In genomic region chr3:132135628-132136333, GRCh38 we compare ENCODE assay signal across 12 cellular contexts.
DNase-seq lines count a peak whose midpoint lies in the region; ATAC-seq, FAIRE-seq and TF ChIP-seq lines count a peak whose summit lies in the region.
"Had no signal": no experiment of that assay in that cellular context is flagged by ENCODE, and none has a peak within 500 bp of the region (broad histone marks: within the 10 kb centered on the region; RNA-seq: fewer than 3 reads in every experiment).

No MANE protein-coding gene starts in this region.

- peak overlapping the region; percentile 15; the same call in 1 of the 2 replicates for H2BK20ac ChIP-seq in H1 (ENCODE audit: low read length)

- no peak overlapping the region for H2BK5ac ChIP-seq in H1 (ENCODE audit: low read depth, low read length)

- no peaks in the 10 kb centered on the region for H4K20me1 ChIP-seq in H1 (replicated peaks in 1 of 2; ENCODE audit: control insufficient read depth in 1 of 2, insufficient read depth in 2 of 2, low read length in 2 of 2)

- H3K79me2 ChIP-seq in H1 (ENCODE audit: control insufficient read depth in 1 of 2, insufficient read depth in 2 of 2, low read length in 2 of 2) = no peaks in the 10 kb centered on the region

- peak overlapping the region; percentile 35 for H2BK120ac ChIP-seq in H1 (replicated peaks; ENCODE audit: low read depth, low read length)

- H4K91ac ChIP-seq in H1 (replicated peaks; ENCODE audit: insufficient read length, low read length) = no peak overlapping the region

- no peak for TF ChIP-seq EP300 in H1 (IDR thresholded peaks at IDR 0.05; ENCODE audit: borderline replicate concordance in 1 of 2, low read depth in 2 of 2, low read length in 2 of 2)

- no peak overlapping the region for H3K14ac ChIP-seq in H1 (ENCODE audit: insufficient read length)

- peak; percentile 24 for DNase-seq in COLO829 (ENCODE audit: low spot score)
- DNase-seq in NCI-H226 = peak; percentile 97
- peak in 1 of 2 experiments; percentile 27 for DNase-seq in H1 (ENCODE audit: low read depth in 1 of 2, low spot score in 2 of 2)
- DNase-seq in UCSD-AML1 (lab: John Stamatoyannopoulos, UW; ENCODE audit: unreplicated experiment) = no peak
- no peak for DNase-seq in NCI-H2227 treated with DMSO at 0.1 percent for 48 hours (lab: John Stamatoyannopoulos, UW)
- no peak for DNase-seq in T-helper 17 cell
- DNase-seq: activated naive CD4-positive, alpha-beta T cell treated with anti-CD3 and anti-CD28 coated beads, Interleukin-2, amount 10 ng/mL, durations not matched to agents 7 days and 5 days; DMS 273 treated with DMSO at 0.1 percent for 48 hours; NCI-H1694 had no signal

- POLR2A ChIA-PET in H1 (lab: Charles Lee; ENCODE audit: partially characterized antibody) = interaction anchor here (0.6 kb wide), 1 partner anchor 12 kb away, joined by 3 read pairs; no protein-coding TSS in a partner anchor

- peak overlapping the region; percentile 54; the same call in 1 of the 2 replicates for H2BK12ac ChIP-seq in H1 (ENCODE audit: low read depth, low read length)

- ATAC-seq in HG03175 (IDR thresholded peaks at IDR 0.05; ENCODE audit: unreplicated experiment) = no peak
- ATAC-seq in T-helper 17 cell = no peak
- ATAC-seq: stimulated activated memory B cell treated with anti-CD40 and anti-IgM and Interleukin-4, amounts not matched to agents 10 μg/mL and 1 μg/mL and 100 μg/mL, for 72 hours had no signal

- H3K4me2 ChIP-seq in H1 (ENCODE audit: insufficient read depth in 1 of 2, low read depth in 2 of 2, low read length in 2 of 2) = peak overlapping the region; percentile 38 to 69; a peak in 3 of 4 replicates

- FAIRE-seq in H1 (lab: Jason Lieb, UNC) = no peak

- H3K4me3 Mint-ChIP-seq in T-helper 17 cell = no peak overlapping the region
- H3K4me3 Mint-ChIP-seq: activated naive CD4-positive, alpha-beta T cell treated with anti-CD3 and anti-CD28 coated beads, Interleukin-2, amount 10 ng/mL, durations not matched to agents 7 days and 5 days; stimulated activated memory B cell treated with anti-CD40 and anti-IgM and Interleukin-4, amounts not matched to agents 10 μg/mL and 1 μg/mL and 100 μg/mL, for 72 hours had no signal

- peaks cover 10% of the 10 kb centered on the region for H3K27me3 Mint-ChIP-seq in T-helper 17 cell

- TF ChIP-seq RAD21 in H1 (IDR thresholded peaks at IDR 0.05 in 1 of 2, conservative IDR thresholded peaks at IDR 0.05 in 1 of 2; ENCODE audit: low read depth in 2 of 2, low read length in 2 of 2) = no peak

- no peak overlapping the region for H3K56ac ChIP-seq in H1 (replicated peaks; ENCODE audit: insufficient read length, low read depth, low read length)

- H3K9ac ChIP-seq in H1 (replicated peaks in 1 of 4; ENCODE audit: extremely low read depth in 1 of 4, low read depth in 3 of 4, low read length in 3 of 4) = no peak overlapping the region

- H3K27ac Mint-ChIP-seq in T-helper 17 cell = no peak overlapping the region
- H3K27ac Mint-ChIP-seq: activated naive CD4-positive, alpha-beta T cell treated with anti-CD3 and anti-CD28 coated beads, Interleukin-2, amount 10 ng/mL, durations not matched to agents 7 days and 5 days; stimulated activated memory B cell treated with anti-CD40 and anti-IgM and Interleukin-4, amounts not matched to agents 10 μg/mL and 1 μg/mL and 100 μg/mL, for 72 hours had no signal

- H3K36me3 ChIP-seq in H1 (ENCODE audit: control insufficient read depth in 2 of 4, insufficient read depth in 4 of 4, low read length in 3 of 4) = no peaks in the 10 kb centered on the region
- H3K36me3 ChIP-seq in mesodermal cell (ENCODE audit: control insufficient read depth, insufficient read depth, low read length) = no peaks in the 10 kb centered on the region

- TF ChIP-seq POLR2A in H1 (IDR thresholded peaks at IDR 0.05; ENCODE audit: control extremely low read depth in 1 of 2, low read depth in 2 of 2, low read length in 2 of 2) = no peak

- H3K4me1 ChIP-seq in H1 (replicated peaks in 1 of 4; ENCODE audit: control insufficient read depth in 3 of 4, insufficient read depth in 4 of 4, low read length in 3 of 4) (peaks cover 3 to 7% (median 6%) of the 10 kb centered on the region in 4 experiments; a peak in 5 of 7 replicates), mesodermal cell (ENCODE audit: control insufficient read depth, insufficient read depth, low read length, poor library complexity, severe bottlenecking) (peaks cover 24% of the 10 kb centered on the region)

- no peaks in the 10 kb centered on the region for H3K79me1 ChIP-seq in H1 (ENCODE audit: low read depth, low read length)

- no peaks in the 10 kb centered on the region for H3K27me3 ChIP-seq in H1 (replicated peaks in 1 of 4; ENCODE audit: control insufficient read depth in 3 of 4, extremely low read depth in 1 of 4, insufficient read depth in 3 of 4, low read length in 3 of 4)

- WGBS in H1 (ENCODE audit: extremely low coverage in 1 of 2, insufficient coverage in 1 of 2, insufficient read length in 1 of 2, insufficient replicate concordance in 2 of 2, low coverage in 1 of 2, low lambda C conversion rate in 2 of 2, missing lambda C conversion rate in 1 of 2), 2 experiments = 46% methylated on average over 4 of the region's 4 CpGs; no CpG with 5 or more reads in 1 of the 2 experiments
- WGBS in mesodermal cell (ENCODE audit: insufficient coverage in 2 of 2), 2 experiments = 30 to 38% methylated on average over 2 to 3 of the region's 4 CpGs

- no peak overlapping the region for H3K4ac ChIP-seq in H1 (replicated peaks; ENCODE audit: insufficient read length, low read depth, low read length)

- H3K4me1 Mint-ChIP-seq in T-helper 17 cell = no peaks in the 10 kb centered on the region
- H3K4me1 Mint-ChIP-seq: activated naive CD4-positive, alpha-beta T cell treated with anti-CD3 and anti-CD28 coated beads, Interleukin-2, amount 10 ng/mL, durations not matched to agents 7 days and 5 days; stimulated activated memory B cell treated with anti-CD40 and anti-IgM and Interleukin-4, amounts not matched to agents 10 μg/mL and 1 μg/mL and 100 μg/mL, for 72 hours had no signal

- H3K23me2 ChIP-seq in H1 (ENCODE audit: low read depth, low read length) = no peaks in the 10 kb centered on the region; the same call in 1 of the 2 replicates

- no peak overlapping the region for H3K18ac ChIP-seq in H1 (ENCODE audit: extremely low read depth, low read length)

- TF ChIP-seq CTCF in H1 (IDR thresholded peaks at IDR 0.05; ENCODE audit: control extremely low read depth in 1 of 3, insufficient read depth in 1 of 3, low read depth in 1 of 3, low read length in 3 of 3) = no peak

- peaks cover 2% of the 10 kb centered on the region for H3K36me3 Mint-ChIP-seq in T-helper 17 cell (ENCODE audit: low read depth)
- H3K36me3 Mint-ChIP-seq: activated naive CD4-positive, alpha-beta T cell treated with anti-CD3 and anti-CD28 coated beads, Interleukin-2, amount 10 ng/mL, durations not matched to agents 7 days and 5 days; stimulated activated memory B cell treated with anti-CD40 and anti-IgM and Interleukin-4, amounts not matched to agents 10 μg/mL and 1 μg/mL and 100 μg/mL, for 72 hours had no signal

- H2AFZ ChIP-seq in H1 (ENCODE audit: low read length) = peak overlapping the region; percentile 76

- H2BK15ac ChIP-seq in H1 (ENCODE audit: low read length) = no peak overlapping the region

- H3K4me3 ChIP-seq in H1 (ENCODE audit: extremely low read depth in 1 of 4, insufficient read depth in 2 of 4, low read depth in 3 of 4, low read length in 4 of 4) = no peak overlapping the region
- no peak overlapping the region for H3K4me3 ChIP-seq in mesodermal cell (ENCODE audit: extremely low read depth, insufficient read depth, low read length, poor library complexity, severe bottlenecking)

- CTCF ChIA-PET in H1 (lab: Charles Lee; ENCODE audit: partially characterized antibody) = interaction anchor here (0.6 to 2.2 kb wide), 11 partner anchors 10 to 978 kb away, joined by 3 to 9 read pairs (median 4); no protein-coding TSS in a partner anchor

- H2AK5ac ChIP-seq in H1 (ENCODE audit: low read depth, low read length) = 0 out of 2 replicates have a peak overlapping the region, but pooled peaks have one; percentile 30

- H4K5ac ChIP-seq in H1 (ENCODE audit: insufficient read length, low read depth, low read length) = no peak overlapping the region

- H3K9me3 ChIP-seq in H1 (ENCODE audit: insufficient read depth in 2 of 2, low read depth in 1 of 2, low read length in 1 of 2) (no peaks in the 10 kb centered on the region), mesodermal cell (ENCODE audit: control insufficient read depth, low read length) (no peaks in the 10 kb centered on the region), T-helper 17 cell (ENCODE audit: control insufficient read depth, low read length, poor library complexity, severe bottlenecking) (no peaks in the 10 kb centered on the region)

- H4K8ac ChIP-seq in H1 (ENCODE audit: extremely low read depth, insufficient read depth, low read length) = no peak overlapping the region

- no peak overlapping the region for H3K23ac ChIP-seq in H1 (ENCODE audit: insufficient read length)

- H3K27ac ChIP-seq in H1 (ENCODE audit: low read depth, low read length) (no peak overlapping the region), mesodermal cell (ENCODE audit: low read depth, low read length, severe bottlenecking) (peak overlapping the region; percentile 78)

TF ChIP-seq in H1, 55 proteins besides CTCF, POLR2A, EP300 and RAD21:
- TF ChIP-seq TEAD4 (IDR thresholded peaks at IDR 0.05; ENCODE audit: low read depth, low read length) (no peak), SIN3A (conservative IDR thresholded peaks at IDR 0.05 in 1 of 2, IDR thresholded peaks at IDR 0.05 in 1 of 2; ENCODE audit: low read depth in 1 of 2, low read length in 2 of 2) (no peak), TCF12 (IDR thresholded peaks at IDR 0.05; ENCODE audit: low read depth, low read length) (no peak)
- TF ChIP-seq, protein P1, sequence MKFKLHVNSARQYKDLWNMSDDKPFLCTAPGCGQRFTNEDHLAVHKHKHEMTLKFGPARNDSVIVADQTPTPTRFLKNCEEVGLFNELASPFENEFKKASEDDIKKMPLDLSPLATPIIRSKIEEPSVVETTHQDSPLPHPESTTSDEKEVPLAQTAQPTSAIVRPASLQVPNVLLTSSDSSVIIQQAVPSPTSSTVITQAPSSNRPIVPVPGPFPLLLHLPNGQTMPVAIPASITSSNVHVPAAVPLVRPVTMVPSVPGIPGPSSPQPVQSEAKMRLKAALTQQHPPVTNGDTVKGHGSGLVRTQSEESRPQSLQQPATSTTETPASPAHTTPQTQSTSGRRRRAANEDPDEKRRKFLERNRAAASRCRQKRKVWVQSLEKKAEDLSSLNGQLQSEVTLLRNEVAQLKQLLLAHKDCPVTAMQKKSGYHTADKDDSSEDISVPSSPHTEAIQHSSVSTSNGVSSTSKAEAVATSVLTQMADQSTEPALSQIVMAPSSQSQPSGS (IDR thresholded peaks at IDR 0.05; ENCODE audit: low read length) = no peak
- TF ChIP-seq, protein P2, sequence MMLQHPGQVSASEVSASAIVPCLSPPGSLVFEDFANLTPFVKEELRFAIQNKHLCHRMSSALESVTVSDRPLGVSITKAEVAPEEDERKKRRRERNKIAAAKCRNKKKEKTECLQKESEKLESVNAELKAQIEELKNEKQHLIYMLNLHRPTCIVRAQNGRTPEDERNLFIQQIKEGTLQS (IDR thresholded peaks at IDR 0.05; ENCODE audit: insufficient read depth, low read depth, low read length) = no peak

Comparison
In these comparisons a context has a peak if more than half of its experiments do, and no peak if none do; other contexts are left out.
1. DNase-seq: peak in COLO829 (single experiment) and NCI-H226 (single experiment); none in UCSD-AML1 (single experiment), NCI-H2227 treated with DMSO at 0.1 percent for 48 hours (single experiment) and T-helper 17 cell (0 of 3).